In genomic region chr5:136123236-136123768, GRCh38 we compare ENCODE assay signal across 13 cellular contexts. TPM values are rescaled to one million over a fixed set of nuclear protein-coding genes. Genes with fewer than 3 reads are reported as not detected.
A peak's percentile ranks its signal among the peaks of the same experiment; 100 is the strongest.
DNase-seq lines count a peak whose midpoint lies in the region; TF ChIP-seq lines count a peak whose summit lies in the region.
"Had no signal": no experiment of that assay in that cellular context is flagged by ENCODE, and none has a peak within 500 bp of the region (broad histone marks: within the 10 kb centered on the region; RNA-seq: fewer than 3 reads in every experiment).

No MANE protein-coding gene starts in this region.

- H3K27ac ChIP-seq in 22Rv1 (peak overlapping the region; percentile 62), PC-9 (peak overlapping the region; percentile 63)
- H3K27ac ChIP-seq: gastrocnemius medialis had no signal

- CTCF ChIA-PET in PC-9 (lab: Charles Lee), result no interaction called here

- peak overlapping the region; percentile 31 for H3K4me2 ChIP-seq in PC-9

- DNase-seq in HuH-7.5 (ENCODE audit: low spot score) (peak; percentile 30), PC-9 (peak; percentile 7 to 93), glomerular visceral epithelial cell (ENCODE audit: extremely low spot score) (peak; percentile 17), cerebellum (ENCODE audit: low spot score) (no peak), NCI-H1105 treated with DMSO at 0.1 percent for 48 hours (lab: John Stamatoyannopoulos, UW) (no peak), foreskin melanocyte (no peak), AG08395 (ENCODE audit: low spot score) (no peak)
- DNase-seq: activated B cell treated with CpG ODN at 0.5 μM for 24 hours; central memory CD4-positive, alpha-beta T cell; gastrocnemius medialis; GOT3; mesendoderm had no signal

- no peaks in the 10 kb centered on the region for H3K36me3 ChIP-seq in PC-9 (ENCODE audit: low read depth)
- H3K36me3 ChIP-seq: gastrocnemius medialis had no signal

- H2AFZ ChIP-seq in PC-9, result no peak overlapping the region

- H3K27me3 ChIP-seq in PC-9 (ENCODE audit: insufficient read depth, low read depth), result peaks cover under 1% of the 10 kb centered on the region; the same call in 1 of the 2 replicates
- H3K27me3 ChIP-seq: gastrocnemius medialis had no signal

- H3K79me2 ChIP-seq in PC-9 (ENCODE audit: low read depth), result no peaks in the 10 kb centered on the region

- H3K4me1 ChIP-seq in PC-9 (replicated peaks; ENCODE audit: insufficient read depth), result peaks cover 19% of the 10 kb centered on the region
- H3K4me1 ChIP-seq: gastrocnemius medialis had no signal

- intact Hi-C loops in PC-9 (cut with micrococcal nuclease; ENCODE audit: unreplicated experiment), result no loop called here

- peaks cover 20% of the 10 kb centered on the region for H3F3A ChIP-seq in PC-9 (ENCODE audit: insufficient read depth, low read depth)

- no peaks in the 10 kb centered on the region for H3K9me3 ChIP-seq in PC-9 (ENCODE audit: insufficient read depth, low read depth)
- H3K9me3 ChIP-seq: gastrocnemius medialis had no signal

- POLR2A ChIA-PET in PC-9 (lab: Charles Lee; ENCODE audit: unreplicated experiment), result no interaction called here

- H4K20me1 ChIP-seq in PC-9 (ENCODE audit: insufficient read depth), result no peaks in the 10 kb centered on the region

- no TSS peak for BruUV-seq in PC-9 (replicated peaks; lab: Mats Ljungman, UMichigan)

- H3K4me3 ChIP-seq in PC-9, result no peak overlapping the region
- H3K4me3 ChIP-seq: gastrocnemius medialis had no signal

- TF ChIP-seq CTCF in 22Rv1 (IDR thresholded peaks at IDR 0.05) (no peak), PC-9 (conservative IDR thresholded peaks at IDR 0.05) (no peak)

- H3K9me2 ChIP-seq in PC-9 (ENCODE audit: insufficient read depth), result no peaks in the 10 kb centered on the region

RNA-seq across cellular contexts. Expression of gene SMAD5, which starts 9.3 kb away (rescaled TPM):
- total RNA-seq in PC-9 (2021) (50.6 and 58.2 TPM in 2 replicates), cerebellum (61.1 TPM)

Comparison
In these comparisons a context has a peak if more than half of its experiments do, and no peak if none do; other contexts are left out.
1. DNase-seq: peak in HuH-7.5 (single experiment), PC-9 (2 of 2) and glomerular visceral epithelial cell (single experiment); none in cerebellum (single experiment), NCI-H1105 treated with DMSO at 0.1 percent for 48 hours (single experiment), foreskin melanocyte (single experiment) and AG08395 (single experiment).